ENCODE assay signal across 22 cellular contexts in genomic region chr10:38016354-38016753, GRCh38. TPM values are rescaled to one million over a fixed set of nuclear protein-coding genes. Genes with fewer than 3 reads are reported as not detected.
DNase-seq lines count a peak whose midpoint lies in the region; ATAC-seq, FAIRE-seq and TF ChIP-seq lines count a peak whose summit lies in the region.
"Had no signal": no experiment of that assay in that cellular context is flagged by ENCODE, and none has a peak within 500 bp of the region (broad histone marks: within the 10 kb centered on the region; RNA-seq: fewer than 3 reads in every experiment).

No MANE protein-coding gene starts in this region.

- peaks cover 32% of the 10 kb centered on the region for H3K4me1 Mint-ChIP-seq in stimulated activated effector memory CD8-positive, alpha-beta T cell treated with anti-CD3 and anti-CD28 coated beads, Interleukin-12 subunit alpha, Interleukin-12 subunit beta, amount 100 ng/mL, for 72 hours

- FAIRE-seq in A549 (lab: Jason Lieb, UNC) (peak; percentile 85), GM12892 (lab: Jason Lieb, UNC) (peak; percentile 36)
- FAIRE-seq: D721Med, GM12878, GM18507, H1 had no signal

- 97% methylated on average over 1 of the region's 1 CpG for WGBS in A549 (ENCODE audit: missing lambda C conversion rate)

- H3K4me2 ChIP-seq in A549 = no peak overlapping the region
- H3K4me2 ChIP-seq: BLaER1 treated with 17β-estradiol and CSF1 and Interleukin-3, amounts not matched to agents 10 nM and 100 nM had no signal

- H3K27ac ChIP-seq in A549 = no peak overlapping the region
- H3K27ac ChIP-seq: BLaER1 treated with 17β-estradiol and CSF1 and Interleukin-3, amounts not matched to agents 10 nM and 100 nM had no signal

- no peak for TF ChIP-seq CTCF in A549 (IDR thresholded peaks at IDR 0.05)
- no peak for TF ChIP-seq CTCF in mucosa of descending colon (IDR thresholded peaks at IDR 0.05)

- peaks cover 6% of the 10 kb centered on the region; the same call in 2 of the 3 replicates for H3K4me1 ChIP-seq in A549
- H3K4me1 ChIP-seq in mucosa of descending colon (ENCODE audit: low read depth) = peaks cover 3% of the 10 kb centered on the region
- H3K4me1 ChIP-seq: BE2C had no signal

- H3K4me3 Mint-ChIP-seq in stimulated activated effector memory CD8-positive, alpha-beta T cell treated with anti-CD3 and anti-CD28 coated beads, Interleukin-12 subunit alpha, Interleukin-12 subunit beta, amount 100 ng/mL, for 72 hours = no peak overlapping the region
- H3K4me3 Mint-ChIP-seq: CD14-positive monocyte; CD4-positive, alpha-beta T cell; CD8-positive, alpha-beta memory T cell had no signal

- ATAC-seq in A549 = no peak
- peak; percentile 94 for ATAC-seq in left lobe of liver
- no peak for ATAC-seq in stimulated activated effector memory CD8-positive, alpha-beta T cell treated with anti-CD3 and anti-CD28 coated beads, Interleukin-12 subunit alpha, Interleukin-12 subunit beta, amount 100 ng/mL, for 72 hours
- no peak for ATAC-seq in mucosa of descending colon
- no peak for ATAC-seq in GM18519 (IDR thresholded peaks at IDR 0.05; ENCODE audit: low FRiP score, unreplicated experiment)
- ATAC-seq: GM12878 had no signal

- H3K9me3 ChIP-seq in A549 (peaks cover 17% of the 10 kb centered on the region), mucosa of descending colon (no peaks in the 10 kb centered on the region)
- H3K9me3 ChIP-seq: BE2C had no signal

- TF ChIP-seq POLR2A in A549 (IDR thresholded peaks at IDR 0.05; ENCODE audit: low read length) (no peak), GM12892 (IDR thresholded peaks at IDR 0.05; ENCODE audit: low read depth, low read length) (no peak)

- intact Hi-C loops in mucosa of descending colon (cut with DNase I, micrococcal nuclease) = no loop called here

- peaks cover 7% of the 10 kb centered on the region for H3K9me3 Mint-ChIP-seq in stimulated activated effector memory CD8-positive, alpha-beta T cell treated with anti-CD3 and anti-CD28 coated beads, Interleukin-12 subunit alpha, Interleukin-12 subunit beta, amount 100 ng/mL, for 72 hours

- H3K4me3 ChIP-seq in A549 (no peak overlapping the region), mucosa of descending colon (no peak overlapping the region)
- H3K4me3 ChIP-seq: BLaER1 treated with 17β-estradiol and CSF1 and Interleukin-3, amounts not matched to agents 10 nM and 100 nM; GM12878 had no signal

- peak overlapping the region; percentile 12 for H3K27ac Mint-ChIP-seq in stimulated activated effector memory CD8-positive, alpha-beta T cell treated with anti-CD3 and anti-CD28 coated beads, Interleukin-12 subunit alpha, Interleukin-12 subunit beta, amount 100 ng/mL, for 72 hours

- DNase-seq in A549 (ENCODE audit: low read depth in 1 of 2, low spot score in 1 of 2) = no peak
- DNase-seq in GM12892 (ENCODE audit: insufficient read length) = no peak
- DNase-seq in left lobe of liver (ENCODE audit: low spot score) = no peak
- no peak for DNase-seq in stimulated activated effector memory CD8-positive, alpha-beta T cell treated with anti-CD3 and anti-CD28 coated beads, Interleukin-12 subunit alpha, Interleukin-12 subunit beta, amount 100 ng/mL, for 72 hours (ENCODE audit: low spot score in 2 of 2)
- DNase-seq in mucosa of descending colon = no peak
- DNase-seq: AML-193; BE2C; CD4-positive, alpha-beta T cell; CD8-positive, alpha-beta memory T cell; DMS 273 treated with DMSO at 0.1 percent for 48 hours; DMS79; EL; GDM1; H7; HCEC 1CT had no signal

- POLR2A ChIA-PET in A549 (lab: Yijun Ruan, JAX) = no interaction called here

- CTCF ChIA-PET in A549 (lab: Yijun Ruan, JAX) = no interaction called here

- TF ChIP-seq RAD21 in A549 (conservative IDR thresholded peaks at IDR 0.05 in 1 of 2, IDR thresholded peaks at IDR 0.05 in 1 of 2) = no peak

- peaks cover 13% of the 10 kb centered on the region for H3K36me3 ChIP-seq in mucosa of descending colon (ENCODE audit: low read depth)

- H3K36me3 Mint-ChIP-seq in stimulated activated effector memory CD8-positive, alpha-beta T cell treated with anti-CD3 and anti-CD28 coated beads, Interleukin-12 subunit alpha, Interleukin-12 subunit beta, amount 100 ng/mL, for 72 hours = peaks cover 97% of the 10 kb centered on the region

- no peak for TF ChIP-seq EP300 in A549 (IDR thresholded peaks at IDR 0.05)

TF ChIP-seq in A549, 52 proteins besides CTCF, POLR2A, EP300 and RAD21:
- no peak for TF ChIP-seq CBX2 (IDR thresholded peaks at IDR 0.05; ENCODE audit: borderline replicate concordance, low read depth)
- no peak for TF ChIP-seq JUN (IDR thresholded peaks at IDR 0.05)
- no peak for TF ChIP-seq CBX8 (IDR thresholded peaks at IDR 0.05)

RNA-seq across cellular contexts. Expression of gene ZNF33A, which starts 5.9 kb away (rescaled TPM):
- 16.5 and 18.7 TPM in 2 replicates for polyA plus RNA-seq in A549 (2011; rRNA removed)
- 3.0 TPM in 2 replicates for polyA plus RNA-seq in A549 (2012; cell fraction: cytosol; rRNA removed)
- 1.8 and 3.0 TPM in 2 replicates for polyA plus RNA-seq in A549 (2012; cell fraction: nucleus; rRNA removed)
- polyA plus RNA-seq in A549 (2017; fragmentation: RNase III; extraction: RNeasy Plus Mini Kit Qiagen cat#74134 plus additional on column Dnase treatment) = 11.6 to 15.6 TPM (median 13.5 TPM) in 3 replicates
- 10.6 and 12.5 TPM in 2 replicates for polyA minus RNA-seq in A549 (2011; rRNA and poly(A)+ RNA removed)
- 15.2 TPM for polyA plus RNA-seq in GM12892 (2012; ENCODE audit: missing spikeins)
- 18.7 TPM for total RNA-seq in left lobe of liver
- total RNA-seq in mucosa of descending colon = 10 to 100 TPM; 29.2 to 43.3 (median 36.5) TPM

RNA-seq across cellular contexts. Expression of gene ZNF25, which starts 39.9 kb away (rescaled TPM):
- polyA plus RNA-seq in A549 (2011; rRNA removed) (6.5 and 7.3 TPM in 2 replicates), A549 (2017; fragmentation: RNase III; extraction: RNeasy Plus Mini Kit Qiagen cat#74134 plus additional on column Dnase treatment) (2.7 to 2.9 TPM (median 2.7 TPM) in 3 replicates)
- polyA plus RNA-seq in A549 (2012; cell fraction: cytosol; rRNA removed) = 0.85 and 1.0 TPM in 2 replicates
- 0.58 and 0.95 TPM in 2 replicates for polyA plus RNA-seq in A549 (2012; cell fraction: nucleus; rRNA removed)
- 1.8 and 2.0 TPM in 2 replicates for polyA minus RNA-seq in A549 (2011; rRNA and poly(A)+ RNA removed)
- 6.5 TPM for polyA plus RNA-seq in GM12892 (2012; ENCODE audit: missing spikeins)
- total RNA-seq in left lobe of liver (2.3 TPM), mucosa of descending colon (10 to 100 TPM in 1 of 3 donors, 1 to 10 TPM in 2; 3.9 to 16.0 (median 4.0) TPM)
